Comparison of ENCODE assay signal across 1 cellular context in genomic region chr17:3928394-3928793, GRCh38.
A peak's percentile ranks its signal among the peaks of the same experiment; 100 is the strongest.
TF ChIP-seq lines count a peak whose summit lies in the region.

No MANE protein-coding gene starts in this region.

TF ChIP-seq in HEK293, 187 proteins besides CTCF, POLR2A, EP300 and RAD21 (continued from another document):
- no peak for TF ChIP-seq ZNF324 (tag by site-specific recombination; IDR thresholded peaks at IDR 0.05)
- TF ChIP-seq ZFP69B (tag by site-specific recombination; IDR thresholded peaks at IDR 0.05) = no peak
- TF ChIP-seq ZNF549 (tag by site-specific recombination; IDR thresholded peaks at IDR 0.05) = no peak
- TF ChIP-seq ZBTB6 (tag by site-specific recombination; IDR thresholded peaks at IDR 0.05) = no peak
- no peak for TF ChIP-seq ZNF747 (tag by site-specific recombination; IDR thresholded peaks at IDR 0.05)
- TF ChIP-seq ZNF488 (tag by site-specific recombination; IDR thresholded peaks at IDR 0.05) = no peak
- TF ChIP-seq YY2 (tag by site-specific recombination; IDR thresholded peaks at IDR 0.05) = no peak
- TF ChIP-seq ZFHX2 (tag by site-specific recombination; conservative IDR thresholded peaks at IDR 0.05) = peak; percentile 95
- TF ChIP-seq SP2 (tag by site-specific recombination; IDR thresholded peaks at IDR 0.05) = no peak
- TF ChIP-seq ZNF529 (tag by site-specific recombination; IDR thresholded peaks at IDR 0.05; ENCODE audit: insufficient replicate concordance) = no peak
- TF ChIP-seq ZNF677 (tag by site-specific recombination; IDR thresholded peaks at IDR 0.05) = no peak
